In genomic region chr7:31432831-31433340, GRCh38 we compare ENCODE assay signal across 1 cellular context.
TF ChIP-seq lines count a peak whose summit lies in the region.

No MANE protein-coding gene starts in this region.

TF ChIP-seq in K562, 482 proteins besides CTCF, POLR2A, EP300 and RAD21:
- TF ChIP-seq DNMT1 (IDR thresholded peaks at IDR 0.05) (no peak), ZNF445 (CRISPR knock-in tag; IDR thresholded peaks at IDR 0.05; ENCODE audit: low read depth) (no peak), NR1H2 (CRISPR knock-in tag; IDR thresholded peaks at IDR 0.05) (no peak), ZNF224 (CRISPR knock-in tag; IDR thresholded peaks at IDR 0.05) (no peak), SOX6 (IDR thresholded peaks at IDR 0.05) (no peak), GTF2B (IDR thresholded peaks at IDR 0.05; ENCODE audit: extremely low read depth, insufficient read length) (no peak), CBX5 (IDR thresholded peaks at IDR 0.05; ENCODE audit: borderline replicate concordance, low read depth) (no peak), E2F4 (CRISPR knock-in tag; IDR thresholded peaks at IDR 0.05; ENCODE audit: low read depth) (no peak), ARHGAP35 (IDR thresholded peaks at IDR 0.05; ENCODE audit: partially characterized antibody) (no peak), FOXK1 (CRISPR knock-in tag; IDR thresholded peaks at IDR 0.05; ENCODE audit: borderline replicate concordance) (no peak), GABPA (tag; conservative IDR thresholded peaks at IDR 0.05; ENCODE audit: low read depth) (no peak)
